1 cellular context compared by ENCODE assay signal in the genomic region with DNA sequence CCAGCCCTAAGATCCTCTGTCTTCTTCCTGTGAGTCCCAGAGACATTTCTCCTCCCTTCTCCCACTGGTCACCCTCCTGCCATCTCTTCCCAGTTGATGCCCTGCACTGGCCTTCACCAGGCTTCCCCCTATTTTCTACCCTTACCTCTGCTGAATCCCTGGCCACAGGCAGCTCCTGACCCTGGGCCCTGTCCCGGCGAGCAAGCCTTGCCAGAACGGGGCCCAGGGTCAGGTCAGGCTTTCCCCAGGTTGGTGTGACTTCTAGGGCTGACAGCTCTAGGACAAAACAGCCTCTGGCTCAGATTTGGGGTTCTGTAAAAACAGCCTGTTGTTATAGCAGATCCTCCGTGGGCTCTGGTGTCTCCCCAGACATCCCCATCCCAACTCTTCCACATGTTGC.
TF ChIP-seq lines count a peak whose summit lies in the region.

No MANE protein-coding gene starts in this region.

TF ChIP-seq in K562, 482 proteins besides CTCF, POLR2A, EP300 and RAD21:
- TF ChIP-seq ZKSCAN8 (CRISPR knock-in tag; IDR thresholded peaks at IDR 0.05) (0 out of 2 replicates have a peak, but pooled peaks have one; percentile 4), ETV6 (IDR thresholded peaks at IDR 0.05; ENCODE audit: borderline replicate concordance in 1 of 2, low read depth in 2 of 2, low read length in 1 of 2) (no peak), ETV6 (CRISPR knock-in tag; IDR thresholded peaks at IDR 0.05; ENCODE audit: borderline replicate concordance) (no peak)
